Comparison of ENCODE assay signal across 1 cellular context in the genomic region with DNA sequence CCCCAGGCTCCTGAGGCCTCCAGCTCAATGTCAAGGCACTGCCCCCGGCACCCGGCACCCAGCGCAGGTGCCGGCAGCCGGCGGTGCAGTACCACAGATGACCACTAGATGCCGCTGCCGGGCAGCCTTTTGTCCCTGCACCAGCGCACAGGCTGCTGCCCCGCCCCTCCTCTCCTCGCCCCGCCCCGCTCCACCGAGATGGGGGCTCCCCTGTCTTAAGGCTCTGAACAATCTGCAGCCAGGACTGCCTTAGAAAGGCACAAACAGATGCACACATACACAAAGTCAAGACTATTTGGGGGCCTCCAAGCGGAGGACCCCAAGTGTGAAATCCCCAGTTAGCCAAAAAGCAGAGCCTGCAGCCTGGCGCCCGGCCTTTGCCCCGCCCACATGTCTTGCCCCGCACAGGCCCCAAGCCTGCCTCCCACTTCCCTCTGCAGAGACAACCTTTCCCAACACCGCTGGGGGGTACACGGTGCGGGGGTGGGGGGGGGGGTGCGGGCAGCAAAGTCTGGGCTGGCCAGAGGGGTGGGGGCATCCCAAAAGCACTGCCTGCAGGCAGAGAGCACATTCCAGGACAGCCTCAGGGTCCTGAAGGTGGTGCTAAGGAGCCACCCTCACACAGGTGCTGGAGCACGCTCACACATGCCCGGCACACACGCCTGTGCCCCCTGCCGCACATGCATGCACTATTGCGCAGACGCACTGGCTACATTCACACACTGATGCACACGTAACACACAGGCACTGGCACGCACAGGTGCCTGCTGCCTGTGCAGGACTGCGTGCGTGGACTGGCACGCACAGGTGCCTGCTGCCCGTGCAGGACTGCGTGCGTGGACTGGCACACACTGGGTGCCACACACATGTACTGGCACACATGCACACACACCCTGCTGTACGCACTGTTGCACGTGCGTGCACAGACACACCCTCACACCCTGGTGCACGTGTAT.
A peak's percentile ranks its signal among the peaks of the same experiment; 100 is the strongest.
TF ChIP-seq lines count a peak whose summit lies in the region.

No MANE protein-coding gene starts in this region.

TF ChIP-seq in K562, 482 proteins besides CTCF, POLR2A, EP300 and RAD21 (continued from another document):
- TF ChIP-seq NRF1 (conservative IDR thresholded peaks at IDR 0.05 in 1 of 2, IDR thresholded peaks at IDR 0.05 in 1 of 2): peak; percentile 55 to 61
- TF ChIP-seq CREM (IDR thresholded peaks at IDR 0.05; ENCODE audit: low read depth): 0 out of 2 replicates have a peak, but pooled peaks have one; percentile 12
- TF ChIP-seq POLR2G (IDR thresholded peaks at IDR 0.05; ENCODE audit: low read depth, low read length): peak; percentile 20; the same call in 1 of the 2 replicates
- TF ChIP-seq, protein P1, sequence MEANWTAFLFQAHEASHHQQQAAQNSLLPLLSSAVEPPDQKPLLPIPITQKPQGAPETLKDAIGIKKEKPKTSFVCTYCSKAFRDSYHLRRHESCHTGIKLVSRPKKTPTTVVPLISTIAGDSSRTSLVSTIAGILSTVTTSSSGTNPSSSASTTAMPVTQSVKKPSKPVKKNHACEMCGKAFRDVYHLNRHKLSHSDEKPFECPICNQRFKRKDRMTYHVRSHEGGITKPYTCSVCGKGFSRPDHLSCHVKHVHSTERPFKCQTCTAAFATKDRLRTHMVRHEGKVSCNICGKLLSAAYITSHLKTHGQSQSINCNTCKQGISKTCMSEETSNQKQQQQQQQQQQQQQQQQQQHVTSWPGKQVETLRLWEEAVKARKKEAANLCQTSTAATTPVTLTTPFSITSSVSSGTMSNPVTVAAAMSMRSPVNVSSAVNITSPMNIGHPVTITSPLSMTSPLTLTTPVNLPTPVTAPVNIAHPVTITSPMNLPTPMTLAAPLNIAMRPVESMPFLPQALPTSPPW (CRISPR knock-in tag; IDR thresholded peaks at IDR 0.05): peak; percentile 75
- peak; percentile 36 to 78; a peak in 3 of 4 replicates for TF ChIP-seq MAZ (CRISPR knock-in tag; conservative IDR thresholded peaks at IDR 0.05 in 1 of 2, IDR thresholded peaks at IDR 0.05 in 1 of 2)
- no peak for TF ChIP-seq LCOR (CRISPR knock-in tag; IDR thresholded peaks at IDR 0.05)
- no peak for TF ChIP-seq RBM34 (IDR thresholded peaks at IDR 0.05; ENCODE audit: borderline replicate concordance, insufficient read depth, low read length)
- TF ChIP-seq POLR2AphosphoS2 (IDR thresholded peaks at IDR 0.05; ENCODE audit: low read length): no peak
- peak; percentile 35 for TF ChIP-seq BHLHE40 (IDR thresholded peaks at IDR 0.05; ENCODE audit: low read length)
- TF ChIP-seq, protein P2, sequence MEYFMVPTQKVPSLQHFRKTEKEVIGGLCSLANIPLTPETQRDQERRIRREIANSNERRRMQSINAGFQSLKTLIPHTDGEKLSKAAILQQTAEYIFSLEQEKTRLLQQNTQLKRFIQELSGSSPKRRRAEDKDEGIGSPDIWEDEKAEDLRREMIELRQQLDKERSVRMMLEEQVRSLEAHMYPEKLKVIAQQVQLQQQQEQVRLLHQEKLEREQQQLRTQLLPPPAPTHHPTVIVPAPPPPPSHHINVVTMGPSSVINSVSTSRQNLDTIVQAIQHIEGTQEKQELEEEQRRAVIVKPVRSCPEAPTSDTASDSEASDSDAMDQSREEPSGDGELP (CRISPR knock-in tag; IDR thresholded peaks at IDR 0.05; ENCODE audit: borderline replicate concordance): peak; percentile 47; the same call in 1 of the 2 replicates
- TF ChIP-seq HMGN3 (IDR thresholded peaks at IDR 0.05; ENCODE audit: borderline replicate concordance, extremely low read depth, insufficient read length, low read depth, low read length): peak; percentile 43
- TF ChIP-seq SMC3 (conservative IDR thresholded peaks at IDR 0.05; ENCODE audit: insufficient read depth, low read depth, low read length): peak; percentile 78
